1 cellular context compared by ENCODE assay signal in genomic region chr10:95756061-95756751, GRCh38.
TF ChIP-seq lines count a peak whose summit lies in the region.

TSS of gene ENTPD1 (plus strand) at chr10:95756163. CDS start at chr10:95756240, 77 bp downstream.

TF ChIP-seq in SK-N-SH, 30 proteins besides CTCF, POLR2A, EP300 and RAD21 (continued from another document):
- TF ChIP-seq ZBTB33 (IDR thresholded peaks at IDR 0.05; ENCODE audit: borderline replicate concordance, low read depth) (no peak), MEF2A (IDR thresholded peaks at IDR 0.05; ENCODE audit: borderline replicate concordance, low read depth) (no peak), EZH2phosphoT487 (IDR thresholded peaks at IDR 0.05; ENCODE audit: borderline replicate concordance, low read depth) (no peak), TCF12 (IDR thresholded peaks at IDR 0.05) (no peak)
TF ChIP-seq in SK-N-SH: peak in this region for 0.
